In the genomic region with DNA sequence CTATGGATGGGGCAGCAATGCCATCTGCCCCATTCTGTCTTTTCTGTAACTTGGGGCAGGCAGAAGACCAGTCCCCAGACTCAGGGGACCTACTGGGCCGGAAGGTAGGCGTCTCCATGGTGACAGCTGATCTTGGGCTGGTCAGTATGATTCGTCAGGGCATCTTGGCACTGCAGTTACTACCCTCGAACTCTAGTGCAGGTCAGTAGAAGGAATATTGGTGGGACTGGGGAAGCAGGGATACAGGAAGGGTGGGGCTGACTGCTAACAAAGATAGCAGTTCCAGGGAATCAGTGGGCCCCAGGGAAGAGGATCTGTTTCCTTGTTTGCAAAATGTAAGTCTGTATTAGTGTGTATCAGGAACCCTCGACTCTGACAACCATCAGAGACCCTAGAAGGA, we compare ENCODE assay signal across 20 cellular contexts. TPM values are rescaled to one million over a fixed set of nuclear protein-coding genes. Genes with fewer than 3 reads are reported as not detected.
A peak's percentile ranks its signal among the peaks of the same experiment; 100 is the strongest.
DNase-seq lines count a peak whose midpoint lies in the region; ATAC-seq and TF ChIP-seq lines count a peak whose summit lies in the region.
"Had no signal": no experiment of that assay in that cellular context is flagged by ENCODE, and none has a peak within 500 bp of the region (broad histone marks: within the 10 kb centered on the region; RNA-seq: fewer than 3 reads in every experiment).

No MANE protein-coding gene starts in this region.

- H2BK5ac ChIP-seq in mesenchymal stem cell (ENCODE audit: low read depth, low read length, poor library complexity, severe bottlenecking), result no peak overlapping the region

- peaks cover 6% of the 10 kb centered on the region for H3K36me3 Mint-ChIP-seq in neural progenitor cell

- no peaks in the 10 kb centered on the region for H3K79me2 ChIP-seq in neural progenitor cell (ENCODE audit: low read depth)

- H3K4me3 ChIP-seq in mesenchymal stem cell (ENCODE audit: insufficient read depth in 1 of 2, low read depth in 1 of 2, low read length in 2 of 2) (no peak overlapping the region), neural progenitor cell (no peak overlapping the region)

- H3K23ac ChIP-seq in mesenchymal stem cell (ENCODE audit: low read length in 2 of 2), result no peak overlapping the region

- H3K4me1 ChIP-seq in mesenchymal stem cell (ENCODE audit: control insufficient read depth, insufficient read depth, low read depth, low read length) (no peaks in the 10 kb centered on the region), neural progenitor cell (no peaks in the 10 kb centered on the region)
- H3K4me1 ChIP-seq: BE2C, Caco-2 had no signal

- H3K9me3 Mint-ChIP-seq in neural progenitor cell, result no peaks in the 10 kb centered on the region
- H3K9me3 Mint-ChIP-seq: CD4-positive, CD25-positive, alpha-beta regulatory T cell; CD8-positive, alpha-beta memory T cell; HFFc6; IgD-negative memory B cell had no signal

- ATAC-seq in esophagus mucosa, result peak; percentile 7
- ATAC-seq: HCT116, HepG2 had no signal

- H2AFZ ChIP-seq in mesenchymal stem cell (ENCODE audit: low read depth, low read length) (no peak overlapping the region), neural progenitor cell (replicated peaks) (no peak overlapping the region)

- no peak overlapping the region for H3K18ac ChIP-seq in mesenchymal stem cell (ENCODE audit: low read depth in 1 of 2, low read length in 2 of 2)

- H3K9me3 ChIP-seq in mesenchymal stem cell (ENCODE audit: control insufficient read depth, low read length) (no peaks in the 10 kb centered on the region), neural progenitor cell (ENCODE audit: low read depth) (no peaks in the 10 kb centered on the region)
- H3K9me3 ChIP-seq: BE2C, Caco-2 had no signal

- WGBS in mesenchymal stem cell, result 91% methylated on average over 5 of the region's 5 CpGs

- no peaks in the 10 kb centered on the region for H4K20me1 ChIP-seq in neural progenitor cell (ENCODE audit: low read depth)

- DNase-seq in CMK (ENCODE audit: low read depth) (peak; percentile 58), RWPE1 (ENCODE audit: low spot score) (no peak), mesenchymal stem cell (no peak), NCI-H1694 (lab: John Stamatoyannopoulos, UW) (no peak), HT-29 (ENCODE audit: low spot score) (no peak), neural progenitor cell (ENCODE audit: low spot score) (no peak)
- DNase-seq: ACHN; BE2C; C1 segment of cervical spinal cord; Caco-2; CD4-positive, CD25-positive, alpha-beta regulatory T cell; CD8-positive, alpha-beta memory T cell; GDM1; GOT3; H7; HFFc6 had no signal

- H3K4ac ChIP-seq in mesenchymal stem cell (ENCODE audit: low read depth in 1 of 2, low read length in 2 of 2), result no peak overlapping the region

- no peak overlapping the region for H2AK5ac ChIP-seq in mesenchymal stem cell (ENCODE audit: low read length, severe bottlenecking)

- H3F3A ChIP-seq in neural progenitor cell (ENCODE audit: low read depth), result no peaks in the 10 kb centered on the region

- H3K9ac ChIP-seq in mesenchymal stem cell (ENCODE audit: low read length) (peak overlapping the region; percentile 15), neural progenitor cell (no peak overlapping the region)

- H3K4me2 ChIP-seq in mesenchymal stem cell (ENCODE audit: low read length, poor library complexity, severe bottlenecking), result no peak overlapping the region
- no peak overlapping the region for H3K4me2 ChIP-seq in neural progenitor cell

- H3K27ac Mint-ChIP-seq in neural progenitor cell, result no peak overlapping the region
- H3K27ac Mint-ChIP-seq: CD4-positive, CD25-positive, alpha-beta regulatory T cell; HFFc6; IgD-negative memory B cell had no signal

- no peak for TF ChIP-seq CTCF in RWPE1 (conservative IDR thresholded peaks at IDR 0.05; ENCODE audit: low read depth)
- TF ChIP-seq CTCF in neural progenitor cell (IDR thresholded peaks at IDR 0.05), result no peak

- H3K27me3 Mint-ChIP-seq in neural progenitor cell (ENCODE audit: insufficient read depth, low read depth), result no peaks in the 10 kb centered on the region
- H3K27me3 Mint-ChIP-seq: CD4-positive, CD25-positive, alpha-beta regulatory T cell; CD8-positive, alpha-beta memory T cell; IgD-negative memory B cell had no signal

- H3K14ac ChIP-seq in mesenchymal stem cell (ENCODE audit: low read length in 2 of 2), result no peak overlapping the region

- no peak overlapping the region for H3K4me3 Mint-ChIP-seq in neural progenitor cell
- H3K4me3 Mint-ChIP-seq: CD4-positive, CD25-positive, alpha-beta regulatory T cell; CD8-positive, alpha-beta memory T cell; HFFc6; IgD-negative memory B cell had no signal

- H3K4me1 Mint-ChIP-seq in neural progenitor cell, result no peaks in the 10 kb centered on the region
- H3K4me1 Mint-ChIP-seq: IgD-negative memory B cell had no signal

- CTCF ChIA-PET in RWPE1 (lab: Yijun Ruan, JAX), result interaction anchor here (0.7 to 1.1 kb wide), 2 partner anchors 67 to 184 kb away, joined by 3 read pairs; no protein-coding TSS in a partner anchor

- no peaks in the 10 kb centered on the region for H3K79me1 ChIP-seq in mesenchymal stem cell (replicated peaks; ENCODE audit: low read length, poor library complexity, severe bottlenecking)

- POLR2A ChIA-PET in RWPE1 (lab: Yijun Ruan, JAX; ENCODE audit: low non-redundant PET), result no interaction called here

- peak overlapping the region; percentile 13 for H4K8ac ChIP-seq in mesenchymal stem cell (ENCODE audit: low read length)

- no peak overlapping the region for H4K91ac ChIP-seq in mesenchymal stem cell (ENCODE audit: low read length)

- H3K36me3 ChIP-seq in mesenchymal stem cell (ENCODE audit: control insufficient read depth in 1 of 2, insufficient read depth in 2 of 2, low read depth in 1 of 2, low read length in 2 of 2), result peaks cover 54 to 78% of the 10 kb centered on the region in 2 experiments
- peaks cover 4% of the 10 kb centered on the region for H3K36me3 ChIP-seq in neural progenitor cell
- H3K36me3 ChIP-seq: BE2C had no signal

- H3K27me3 ChIP-seq in mesenchymal stem cell (ENCODE audit: control insufficient read depth in 1 of 2, insufficient read depth in 1 of 2, low read length in 2 of 2) (no peaks in the 10 kb centered on the region), neural progenitor cell (no peaks in the 10 kb centered on the region)
- H3K27me3 ChIP-seq: BE2C had no signal

- H3K27ac ChIP-seq in RWPE1, result peak overlapping the region; percentile 21; the same call in 1 of the 2 replicates
- no peak overlapping the region for H3K27ac ChIP-seq in mesenchymal stem cell (ENCODE audit: low read length, poor library complexity, severe bottlenecking)
- H3K27ac ChIP-seq in neural progenitor cell, result no peak overlapping the region

- no peak overlapping the region for H2BK12ac ChIP-seq in mesenchymal stem cell (ENCODE audit: low read length in 2 of 2)

- no peak overlapping the region for H2BK15ac ChIP-seq in mesenchymal stem cell (ENCODE audit: low read depth, poor library complexity, severe bottlenecking)

- H2BK120ac ChIP-seq in mesenchymal stem cell (ENCODE audit: low read depth, low read length), result no peak overlapping the region

RNA-seq across cellular contexts. Expression of a gene that starts 26.2 kb away (rescaled TPM):
- total RNA-seq in esophagus mucosa (22.0 TPM), neural progenitor cell (ENCODE audit: low replicate concordance) (11.0 and 16.8 TPM in 2 replicates)
- 7.6 TPM for polyA plus RNA-seq in mesenchymal stem cell (2013, experiment 1 of 2)
- polyA plus RNA-seq in mesenchymal stem cell (2013, experiment 2 of 2), result 6.2 TPM
- 17.5 and 21.9 TPM in 2 replicates for total RNA-seq in HT-29 (2014; rRNA removed; shearing (Covaris generic))

RNA-seq across cellular contexts. Expression of a gene that starts 26.3 kb away (rescaled TPM):
- total RNA-seq in esophagus mucosa, result 46.0 TPM
- polyA plus RNA-seq in mesenchymal stem cell (2013, experiment 1 of 2), result 57.8 TPM
- 59.6 TPM for polyA plus RNA-seq in mesenchymal stem cell (2013, experiment 2 of 2)
- total RNA-seq in HT-29 (2014; rRNA removed; shearing (Covaris generic)), result 33.9 and 36.5 TPM in 2 replicates
- 15.1 and 23.6 TPM in 2 replicates for total RNA-seq in neural progenitor cell (ENCODE audit: low replicate concordance)

RNA-seq across cellular contexts. Expression of a gene that starts 37.8 kb away (rescaled TPM):
- total RNA-seq in esophagus mucosa (8.6 TPM), neural progenitor cell (ENCODE audit: low replicate concordance) (10.3 and 26.8 TPM in 2 replicates)
- polyA plus RNA-seq in mesenchymal stem cell (2013, experiment 1 of 2), result 20.4 TPM
- polyA plus RNA-seq in mesenchymal stem cell (2013, experiment 2 of 2), result 19.0 TPM
- 59.7 and 69.1 TPM in 2 replicates for total RNA-seq in HT-29 (2014; rRNA removed; shearing (Covaris generic))
- total RNA-seq: HepG2 had no signal
- polyA plus RNA-seq: HepG2 had no signal

RNA-seq across cellular contexts. Expression of a gene that starts 48.1 kb away (rescaled TPM):
- total RNA-seq in esophagus mucosa, result 172 TPM
- 132 TPM for polyA plus RNA-seq in mesenchymal stem cell (2013, experiment 1 of 2)
- polyA plus RNA-seq in mesenchymal stem cell (2013, experiment 2 of 2), result 131 TPM
- 160 and 176 TPM in 2 replicates for total RNA-seq in HT-29 (2014; rRNA removed; shearing (Covaris generic))
- 5.6 and 11.9 TPM in 2 replicates for total RNA-seq in neural progenitor cell (ENCODE audit: low replicate concordance)

RNA-seq across cellular contexts. Expression of a gene that starts 57.1 kb away (rescaled TPM):
- total RNA-seq in esophagus mucosa, result 76.2 TPM
- polyA plus RNA-seq in mesenchymal stem cell (2013, experiment 1 of 2), result 10.3 TPM
- polyA plus RNA-seq in mesenchymal stem cell (2013, experiment 2 of 2), result 9.8 TPM
- total RNA-seq in HT-29 (2014; rRNA removed; shearing (Covaris generic)), result 278 and 304 TPM in 2 replicates
- 164 and 261 TPM in 2 replicates for total RNA-seq in neural progenitor cell (ENCODE audit: low replicate concordance)
